In genomic region chr12:45216297-45216982, GRCh38 we compare ENCODE assay signal across 8 cellular contexts. TPM values are rescaled to one million over a fixed set of nuclear protein-coding genes. Genes with fewer than 3 reads are reported as not detected.
A peak's percentile ranks its signal among the peaks of the same experiment; 100 is the strongest.
DNase-seq lines count a peak whose midpoint lies in the region; ATAC-seq, FAIRE-seq and TF ChIP-seq lines count a peak whose summit lies in the region.

No MANE protein-coding gene starts in this region.

- peak overlapping the region; percentile 86 for H3K27ac Mint-ChIP-seq in CD4-positive, alpha-beta T cell
- H3K27ac Mint-ChIP-seq in T-cell (peak overlapping the region; percentile 91 to 97), astrocyte (ENCODE audit: unreplicated experiment) (peak overlapping the region; percentile 99)

- no peaks in the 10 kb centered on the region for H3K27me3 ChIP-seq in CD4-positive, alpha-beta T cell (ENCODE audit: control insufficient read depth, insufficient read depth, low read length)
- H3K27me3 ChIP-seq in astrocyte (ENCODE audit: insufficient read depth, low read length), result no peaks in the 10 kb centered on the region
- peaks cover 5% of the 10 kb centered on the region for H3K27me3 ChIP-seq in iPS-18a (ENCODE audit: control insufficient read depth, insufficient read depth, low read length)
- H3K27me3 ChIP-seq in skeletal muscle tissue (ENCODE audit: control insufficient read depth in 3 of 3, insufficient read depth in 3 of 3, low read length in 3 of 3), result no peaks in the 10 kb centered on the region

- H3K79me2 ChIP-seq in astrocyte (ENCODE audit: insufficient read depth, low read length), result peaks cover 53% of the 10 kb centered on the region

- H3K9me3 Mint-ChIP-seq in CD4-positive, alpha-beta T cell, result no peaks in the 10 kb centered on the region
- H3K9me3 Mint-ChIP-seq in T-cell, result no peaks in the 10 kb centered on the region
- no peaks in the 10 kb centered on the region for H3K9me3 Mint-ChIP-seq in astrocyte (ENCODE audit: unreplicated experiment)

- H3K4me2 ChIP-seq in astrocyte (ENCODE audit: low read length), result peak overlapping the region; percentile 95

- H3K9ac ChIP-seq in astrocyte (ENCODE audit: low read length), result peak overlapping the region; percentile 99
- peak overlapping the region; percentile 85 for H3K9ac ChIP-seq in iPS-18a (ENCODE audit: low read length)
- H3K9ac ChIP-seq in skeletal muscle tissue (ENCODE audit: low read depth in 1 of 3, low read length in 3 of 3), result peak overlapping the region; percentile 89 to 97 (median 90)

- peaks cover 11% of the 10 kb centered on the region for H3K36me3 Mint-ChIP-seq in CD4-positive, alpha-beta T cell (ENCODE audit: low read depth)
- H3K36me3 Mint-ChIP-seq in T-cell (peaks cover 1% of the 10 kb centered on the region), astrocyte (ENCODE audit: low read depth, unreplicated experiment) (peaks cover 6% of the 10 kb centered on the region)

- no peaks in the 10 kb centered on the region for H3K27me3 Mint-ChIP-seq in CD4-positive, alpha-beta T cell
- H3K27me3 Mint-ChIP-seq in T-cell (no peaks in the 10 kb centered on the region), astrocyte (ENCODE audit: low read depth, unreplicated experiment) (no peaks in the 10 kb centered on the region)

- H2AFZ ChIP-seq in astrocyte (ENCODE audit: low read depth, low read length), result peak overlapping the region; percentile 83

- H3K4me3 Mint-ChIP-seq in CD4-positive, alpha-beta T cell, result peak overlapping the region; percentile 93
- peak overlapping the region; percentile 92 to 97 (median 94) for H3K4me3 Mint-ChIP-seq in T-cell
- peak overlapping the region; percentile 100 for H3K4me3 Mint-ChIP-seq in astrocyte (ENCODE audit: unreplicated experiment)

- no peak for FAIRE-seq in astrocyte (lab: Jason Lieb, UNC)

- intact Hi-C loops in CD4-positive, alpha-beta T cell (cut with DNase I, micrococcal nuclease), result loop anchor here in 1 of 2 experiments (10.0 kb wide), 1 partner anchor 518 kb away; no protein-coding TSS in a partner anchor

- H3K27ac ChIP-seq in CD4-positive, alpha-beta T cell (ENCODE audit: low read depth, low read length), result peak overlapping the region; percentile 15
- peak overlapping the region; percentile 91 for H3K27ac ChIP-seq in astrocyte (ENCODE audit: low read depth, low read length)
- peak overlapping the region; percentile 49 for H3K27ac ChIP-seq in iPS-18a (ENCODE audit: low read length)
- H3K27ac ChIP-seq in skeletal muscle tissue (ENCODE audit: low read depth, low read length), result peak overlapping the region; percentile 94

- no peaks in the 10 kb centered on the region for H3K36me3 ChIP-seq in astrocyte (ENCODE audit: insufficient read depth, low read length)
- no peaks in the 10 kb centered on the region for H3K36me3 ChIP-seq in iPS-18a (ENCODE audit: control insufficient read depth, low read depth, low read length)
- H3K36me3 ChIP-seq in skeletal muscle tissue (ENCODE audit: control insufficient read depth in 3 of 3, insufficient read depth in 3 of 3, low read length in 3 of 3), result no peaks in the 10 kb centered on the region

- peaks cover 11% of the 10 kb centered on the region for H3K4me1 ChIP-seq in astrocyte (ENCODE audit: insufficient read depth, low read length)
- peaks cover 33% of the 10 kb centered on the region for H3K4me1 ChIP-seq in iPS-18a (ENCODE audit: control insufficient read depth, low read depth, low read length)
- peaks cover 9 to 27% (median 27%) of the 10 kb centered on the region in 3 donors for H3K4me1 ChIP-seq in skeletal muscle tissue (ENCODE audit: control insufficient read depth in 3 of 3, insufficient read depth in 3 of 3, low read length in 3 of 3)

- peak; percentile 14 for TF ChIP-seq CTCF in CD4-positive, alpha-beta T cell (IDR thresholded peaks at IDR 0.05)
- TF ChIP-seq CTCF in astrocyte (IDR thresholded peaks at IDR 0.05; ENCODE audit: insufficient read depth, low read depth, low read length), result peak; percentile 9

- H3K4me1 Mint-ChIP-seq in CD4-positive, alpha-beta T cell (ENCODE audit: low read depth), result peaks cover 78% of the 10 kb centered on the region
- H3K4me1 Mint-ChIP-seq in T-cell, result peaks cover 55 to 73% (median 60%) of the 10 kb centered on the region in 3 donors
- peaks cover 26% of the 10 kb centered on the region for H3K4me1 Mint-ChIP-seq in astrocyte (ENCODE audit: low read depth, unreplicated experiment)

- DNase-seq in CD4-positive, alpha-beta T cell, result peak in 9 of 10 experiments; percentile 2 to 55 (median 26)
- peak in 33 of 34 experiments; percentile 5 to 53 (median 27) for DNase-seq in T-cell
- DNase-seq in astrocyte (ENCODE audit: low read depth), result peak; percentile 32
- no peak for DNase-seq in foreskin melanocyte

- POLR2A ChIA-PET in CD4-positive, alpha-beta T cell (lab: Charles Lee), result interaction anchor here (0.6 to 4.4 kb wide), 9 partner anchors 11 to 1053 kb away, joined by 3 to 30 read pairs (median 4); partner anchors contain the start of genes ARID2, SCAF11 and SLC38A1
- POLR2A ChIA-PET in T-cell (lab: Charles Lee), result no interaction called here

- H4K20me1 ChIP-seq in astrocyte (ENCODE audit: insufficient read depth, low read length), result peaks cover 37% of the 10 kb centered on the region

- no peaks in the 10 kb centered on the region for H3K9me3 ChIP-seq in CD4-positive, alpha-beta T cell (ENCODE audit: control insufficient read depth, low read length)
- H3K9me3 ChIP-seq in astrocyte (ENCODE audit: insufficient read depth, low read depth, low read length), result no peaks in the 10 kb centered on the region
- no peaks in the 10 kb centered on the region for H3K9me3 ChIP-seq in iPS-18a (ENCODE audit: control insufficient read depth, low read depth, low read length)
- H3K9me3 ChIP-seq in skeletal muscle tissue (ENCODE audit: control insufficient read depth in 3 of 3, low read length in 3 of 3), result no peaks in the 10 kb centered on the region

- peak; percentile 27 for ATAC-seq in CD4-positive, alpha-beta T cell (ENCODE audit: poor library complexity)
- ATAC-seq in GM19351 (IDR thresholded peaks at IDR 0.05; ENCODE audit: unreplicated experiment) (peak; percentile 39), HG03469 (IDR thresholded peaks at IDR 0.05; ENCODE audit: unreplicated experiment) (peak; percentile 23), T-cell (replicated peaks in 1 of 4) (peak; percentile 46 to 56 (median 52))

- H3K4me3 ChIP-seq in astrocyte (ENCODE audit: insufficient read depth, low read depth, low read length), result peak overlapping the region; percentile 91
- H3K4me3 ChIP-seq in iPS-18a (ENCODE audit: low read length), result peak overlapping the region; percentile 91
- H3K4me3 ChIP-seq in skeletal muscle tissue (ENCODE audit: low read length in 3 of 3), result peak overlapping the region; percentile 93 to 99 (median 97)

- CTCF ChIA-PET in CD4-positive, alpha-beta T cell (lab: Charles Lee), result interaction anchor here (1.5 kb wide), 3 partner anchors 17 to 513 kb away, joined by 3 to 5 read pairs (median 4); partner anchors contain the start of gene ARID2
- CTCF ChIA-PET in T-cell (lab: Charles Lee), result interaction anchor here (0.7 to 1.2 kb wide), 4 partner anchors 16 to 87 kb away, joined by 3 to 4 read pairs (median 3); no protein-coding TSS in a partner anchor

RNA-seq across cellular contexts. Expression of gene ANO6, which starts 0.5 kb away (rescaled TPM):
- total RNA-seq in CD4-positive, alpha-beta T cell, result 10 to 100 TPM; 11.6 to 11.7 TPM
- total RNA-seq in T-cell (10 to 100 TPM; 17.9 to 22.5 (median 20.3) TPM), astrocyte (111 and 113 TPM in 2 replicates), skeletal muscle tissue (50.6 TPM)

Comparison
In these comparisons a context has a peak if more than half of its experiments do, and no peak if none do; other contexts are left out.
1. H3K27ac ChIP-seq: peak in every context shown above with its lines; median percentile 94 in skeletal muscle tissue; 91 in astrocyte; 49 in iPS-18a; 15 in CD4-positive, alpha-beta T cell.